Comparison of ENCODE assay signal across 8 cellular contexts in the genomic region with DNA sequence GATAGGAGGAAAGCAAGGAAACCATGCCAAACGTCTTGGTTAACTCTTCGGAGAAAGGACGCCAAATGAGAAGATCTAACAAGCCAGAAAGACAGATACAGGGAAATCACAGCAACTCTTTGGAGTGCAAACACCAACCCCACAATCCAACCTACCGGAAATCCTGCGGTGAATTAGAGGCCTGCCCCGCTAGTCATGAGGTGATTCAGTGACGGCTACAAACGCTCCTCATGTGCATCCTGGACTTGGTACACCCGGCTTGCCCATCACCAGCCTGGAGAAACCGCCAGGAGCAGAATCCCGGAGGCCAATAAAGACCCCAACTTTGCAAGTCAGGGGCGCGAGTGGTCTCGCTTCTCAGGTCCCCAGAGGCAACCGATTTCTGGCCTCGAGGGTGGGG. TPM values are rescaled to one million over a fixed set of nuclear protein-coding genes. Genes with fewer than 3 reads are reported as not detected.
DNase-seq lines count a peak whose midpoint lies in the region; ATAC-seq and TF ChIP-seq lines count a peak whose summit lies in the region.
"Not testable (repeated sequence)": the region's sequence is repeated elsewhere in the genome, so short reads cannot be mapped to it uniquely, and the experiment has no call there.

No MANE protein-coding gene starts in this region.

- H3K27me3 ChIP-seq in iPS-20b (ENCODE audit: insufficient read depth, low read length); thyroid gland: not testable (repeated sequence)

- peak overlapping the region; percentile 44 for H3K4me3 ChIP-seq in GM12864 (ENCODE audit: low read depth, low read length)
- H3K4me3 ChIP-seq in choroid plexus epithelial cell (ENCODE audit: low read depth, low read length) = peak overlapping the region; percentile 46
- H3K4me3 ChIP-seq in iPS-20b (ENCODE audit: low read length) = peak overlapping the region; percentile 45; the same call in 1 of the 2 replicates
- not testable (repeated sequence) for H3K4me3 ChIP-seq in thyroid gland (replicated peaks in 1 of 3)

- no CpG with 5 or more reads among the region's 16 CpGs for WGBS in thyroid gland, 2 donors

- peak overlapping the region; percentile 50 for H3K4me3 Mint-ChIP-seq in T-helper 1 cell treated with Interleukin-12 subunit alpha and Interleukin-12 subunit beta and Interleukin-4 antibody, amounts not matched to agents 30 μg/mL and 1 μg/mL, for 36 hours

- H3K4me1 Mint-ChIP-seq in T-helper 1 cell treated with Interleukin-12 subunit alpha and Interleukin-12 subunit beta and Interleukin-4 antibody, amounts not matched to agents 30 μg/mL and 1 μg/mL, for 36 hours (ENCODE audit: low read depth) = not testable (repeated sequence)

- not testable (repeated sequence) for TF ChIP-seq CTCF in GM12864 (IDR thresholded peaks at IDR 0.05; ENCODE audit: low read depth, low read length, missing control alignments); choroid plexus epithelial cell (conservative IDR thresholded peaks at IDR 0.05; ENCODE audit: low read depth, low read length); thyroid gland (IDR thresholded peaks at IDR 0.05)

- H3K9me3 Mint-ChIP-seq in T-helper 1 cell treated with Interleukin-12 subunit alpha and Interleukin-12 subunit beta and Interleukin-4 antibody, amounts not matched to agents 30 μg/mL and 1 μg/mL, for 36 hours = not testable (repeated sequence)

- H3K36me3 Mint-ChIP-seq in T-helper 1 cell treated with Interleukin-12 subunit alpha and Interleukin-12 subunit beta and Interleukin-4 antibody, amounts not matched to agents 30 μg/mL and 1 μg/mL, for 36 hours (ENCODE audit: low read depth) = not testable (repeated sequence)

- TF ChIP-seq POLR2A in thyroid gland (IDR thresholded peaks at IDR 0.05) = not testable (repeated sequence)

- not testable (repeated sequence) for H3K27ac ChIP-seq in iPS-20b (ENCODE audit: low read length); thyroid gland

- DNase-seq in GM12864 (ENCODE audit: low read depth); choroid plexus epithelial cell (ENCODE audit: low read depth); sciatic nerve (ENCODE audit: low spot score): not testable (repeated sequence)
- peak; percentile 2 for DNase-seq in activated T-helper 1 cell treated with Interleukin-2 at 50 U/mL for 16 hours (ENCODE audit: low read depth)
- DNase-seq in thyroid gland = peak; percentile 50 to 51

- H3K4me1 ChIP-seq in iPS-20b (ENCODE audit: insufficient read depth, low read length); thyroid gland: not testable (repeated sequence)

- not testable (repeated sequence) for H3K27me3 Mint-ChIP-seq in T-helper 1 cell treated with Interleukin-12 subunit alpha and Interleukin-12 subunit beta and Interleukin-4 antibody, amounts not matched to agents 30 μg/mL and 1 μg/mL, for 36 hours (ENCODE audit: low read depth)

- H3K36me3 ChIP-seq in iPS-20b (ENCODE audit: insufficient read depth, low read depth, low read length); thyroid gland: not testable (repeated sequence)

- not testable (repeated sequence) for H3K9ac ChIP-seq in iPS-20b (ENCODE audit: low read depth, low read length)

- intact Hi-C loops in sciatic nerve (cut with DNase I); thyroid gland (cut with DNase I): not testable (repeated sequence)

- not testable (repeated sequence) for H3K9me3 ChIP-seq in iPS-20b (ENCODE audit: insufficient read depth, low read depth, low read length); thyroid gland

- H3K27ac Mint-ChIP-seq in T-helper 1 cell treated with Interleukin-12 subunit alpha and Interleukin-12 subunit beta and Interleukin-4 antibody, amounts not matched to agents 30 μg/mL and 1 μg/mL, for 36 hours = not testable (repeated sequence)

- peak; percentile 7 for ATAC-seq in HG03045 (IDR thresholded peaks at IDR 0.05; ENCODE audit: unreplicated experiment)
- ATAC-seq in sciatic nerve = peak; percentile 78

RNA-seq across cellular contexts. Expression of gene NBPF9, which starts 0.8 kb away (rescaled TPM):
- total RNA-seq in sciatic nerve (33.5 TPM), thyroid gland (10 to 100 TPM; 27.8 to 36.0 (median 30.8) TPM)
